ENCODE assay signal across 8 cellular contexts in genomic region chr6:170583736-170584180, GRCh38. TPM values are rescaled to one million over a fixed set of nuclear protein-coding genes. Genes with fewer than 3 reads are reported as not detected.
DNase-seq lines count a peak whose midpoint lies in the region; ATAC-seq, FAIRE-seq and TF ChIP-seq lines count a peak whose summit lies in the region.

No MANE protein-coding gene starts in this region.

- ATAC-seq in thoracic aorta (ENCODE audit: insufficient number of reproducible peaks, low FRiP score, low read depth) = no peak
- ATAC-seq in GM21825 (IDR thresholded peaks at IDR 0.05; ENCODE audit: unreplicated experiment) = no peak
- no peak for ATAC-seq in GM19467 (IDR thresholded peaks at IDR 0.05; ENCODE audit: unreplicated experiment)

- H3K9me3 ChIP-seq in Caco-2 (no peaks in the 10 kb centered on the region), thoracic aorta (no peaks in the 10 kb centered on the region)

- peak; percentile 30 for FAIRE-seq in islet of Langerhans (lab: Jason Lieb, UNC)

- POLR2A ChIA-PET in Caco-2 (lab: Charles Lee) (interaction anchor here (1.4 kb wide), 1 partner anchor 30 kb away, joined by 6 read pairs; the partner anchor contains the start of gene TBP), HEK293T (lab: Yijun Ruan, JAX) (interaction anchor here (0.7 to 2.0 kb wide), 10 partner anchors 10 to 832 kb away, joined by 3 to 17 read pairs (median 4); partner anchors contain the start of genes ERMARD and TBP)

- peaks cover 21% of the 10 kb centered on the region for H3K4me1 ChIP-seq in Caco-2
- H3K4me1 ChIP-seq in thoracic aorta (ENCODE audit: control insufficient read depth in 1 of 2, low read depth in 2 of 2) = peaks cover 4 to 18% of the 10 kb centered on the region in 2 donors

- H3K36me3 Mint-ChIP-seq in Caco-2 (ENCODE audit: insufficient read depth, unreplicated experiment) = peaks cover 37% of the 10 kb centered on the region
- peaks cover 35% of the 10 kb centered on the region for H3K36me3 Mint-ChIP-seq in activated naive CD8-positive, alpha-beta T cell treated with anti-CD3 and anti-CD28 coated beads for 36 hours

- H3K27me3 ChIP-seq in Caco-2 (replicated peaks; ENCODE audit: control insufficient read depth, insufficient read depth, low read length) = no peaks in the 10 kb centered on the region
- no peaks in the 10 kb centered on the region for H3K27me3 ChIP-seq in thoracic aorta (replicated peaks; ENCODE audit: insufficient read depth)

- H3K36me3 ChIP-seq in Caco-2 (ENCODE audit: control insufficient read depth, insufficient read depth, low read length) = no peaks in the 10 kb centered on the region
- H3K36me3 ChIP-seq in thoracic aorta = peaks cover 20% of the 10 kb centered on the region

- H3K27ac ChIP-seq in thoracic aorta = peak overlapping the region; percentile 87 to 92

- H3K4me3 ChIP-seq in Caco-2 (ENCODE audit: low read depth, low read length) = peak overlapping the region; percentile 80
- H3K4me3 ChIP-seq in thoracic aorta = peak overlapping the region; percentile 81

- TF ChIP-seq CTCF in Caco-2 (IDR thresholded peaks at IDR 0.05; ENCODE audit: insufficient read depth in 1 of 2, low read depth in 1 of 2, low read length in 1 of 2, severe bottlenecking in 1 of 2, unreplicated experiment in 1 of 2) (no peak), thoracic aorta (IDR thresholded peaks at IDR 0.05) (no peak)

- H3K4me3 Mint-ChIP-seq in Caco-2 (ENCODE audit: unreplicated experiment) = peak overlapping the region; percentile 93
- H3K4me3 Mint-ChIP-seq in activated naive CD8-positive, alpha-beta T cell treated with anti-CD3 and anti-CD28 coated beads for 36 hours = peak overlapping the region; percentile 93

- DNase-seq in Caco-2 = no peak
- DNase-seq in HEK293T (ENCODE audit: extremely low spot score) = peak; percentile 14
- no peak for DNase-seq in activated naive CD8-positive, alpha-beta T cell treated with anti-CD3 and anti-CD28 coated beads for 36 hours
- DNase-seq in thoracic aorta (ENCODE audit: low spot score) = no peak
- no peak for DNase-seq in GF-D8 (lab: John Stamatoyannopoulos, UW)

- no peaks in the 10 kb centered on the region for H3K27me3 Mint-ChIP-seq in Caco-2 (ENCODE audit: insufficient read depth, unreplicated experiment)
- no peaks in the 10 kb centered on the region for H3K27me3 Mint-ChIP-seq in activated naive CD8-positive, alpha-beta T cell treated with anti-CD3 and anti-CD28 coated beads for 36 hours

- no peaks in the 10 kb centered on the region for H3K9me3 Mint-ChIP-seq in Caco-2 (ENCODE audit: unreplicated experiment)
- H3K9me3 Mint-ChIP-seq in activated naive CD8-positive, alpha-beta T cell treated with anti-CD3 and anti-CD28 coated beads for 36 hours = no peaks in the 10 kb centered on the region

- H3K4me1 Mint-ChIP-seq in Caco-2 (ENCODE audit: low read depth, unreplicated experiment) = peaks cover 6% of the 10 kb centered on the region
- peaks cover 30% of the 10 kb centered on the region for H3K4me1 Mint-ChIP-seq in activated naive CD8-positive, alpha-beta T cell treated with anti-CD3 and anti-CD28 coated beads for 36 hours

- no TSS peak for BruUV-seq in Caco-2 (replicated peaks; lab: Mats Ljungman, UMichigan)

- H3K27ac Mint-ChIP-seq in Caco-2 (ENCODE audit: unreplicated experiment) = peak overlapping the region; percentile 81
- peak overlapping the region; percentile 96 for H3K27ac Mint-ChIP-seq in activated naive CD8-positive, alpha-beta T cell treated with anti-CD3 and anti-CD28 coated beads for 36 hours

- CTCF ChIA-PET in Caco-2 (lab: Charles Lee) = interaction anchor here (1.1 to 1.3 kb wide), 2 partner anchors 9 to 30 kb away, joined by 3 to 5 read pairs; partner anchors contain the start of gene TBP
- CTCF ChIA-PET in HEK293T (lab: Yijun Ruan, JAX) = interaction anchor here (1.2 kb wide), 1 partner anchor 10 kb away, joined by 4 read pairs; no protein-coding TSS in a partner anchor

- intact Hi-C loops in Caco-2 (cut with micrococcal nuclease; ENCODE audit: unreplicated experiment) = loop anchor here (1.0 kb wide), 1 partner anchor 30 kb away; the partner anchor contains the start of gene PSMB1

TF ChIP-seq in HEK293T, 16 proteins besides CTCF, POLR2A, EP300 and RAD21:
- no peak for TF ChIP-seq NFRKB (IDR thresholded peaks at IDR 0.05)
- TF ChIP-seq L3MBTL2 (conservative IDR thresholded peaks at IDR 0.05) = no peak
- TF ChIP-seq LEF1 (IDR thresholded peaks at IDR 0.05; ENCODE audit: borderline replicate concordance) = no peak
- no peak for TF ChIP-seq SP1 (IDR thresholded peaks at IDR 0.05)
- no peak for TF ChIP-seq FOXM1 (IDR thresholded peaks at IDR 0.05; ENCODE audit: borderline replicate concordance)
- no peak for TF ChIP-seq ELF4 (IDR thresholded peaks at IDR 0.05)
- no peak for TF ChIP-seq FOXA1 (IDR thresholded peaks at IDR 0.05)
- TF ChIP-seq CTBP1 (IDR thresholded peaks at IDR 0.05; ENCODE audit: borderline replicate concordance) = no peak
- TF ChIP-seq SUZ12 (IDR thresholded peaks at IDR 0.05) = no peak
- no peak for TF ChIP-seq FOXK2 (IDR thresholded peaks at IDR 0.05)
- no peak for TF ChIP-seq PKNOX1 (IDR thresholded peaks at IDR 0.05)

RNA-seq across cellular contexts. Expression of gene PDCD2, which starts 0.7 kb away (rescaled TPM):
- total RNA-seq in Caco-2 (2022) (73.0 and 74.4 TPM in 2 replicates), thoracic aorta (10 to 100 TPM; 50.1 to 71.1 TPM)
- 100 to 1,000 TPM; 158 to 161 TPM for total RNA-seq in activated naive CD8-positive, alpha-beta T cell treated with anti-CD3 and anti-CD28 coated beads for 36 hours

RNA-seq across cellular contexts. Expression of gene TBP, which starts 29.6 kb away (rescaled TPM):
- total RNA-seq in Caco-2 (2022) = 20.8 and 23.7 TPM in 2 replicates
- total RNA-seq in activated naive CD8-positive, alpha-beta T cell treated with anti-CD3 and anti-CD28 coated beads for 36 hours = 10 to 100 TPM; 27.6 to 28.0 TPM
- total RNA-seq in thoracic aorta = 10 to 100 TPM in 1 of 2 donors, 1 to 10 TPM in 1; 8.0 to 16.6 TPM

RNA-seq across cellular contexts. Expression of gene PSMB1, which starts 30.7 kb away (rescaled TPM):
- total RNA-seq in Caco-2 (2022) = 234 and 235 TPM in 2 replicates
- 100 to 1,000 TPM; 270 to 283 TPM for total RNA-seq in activated naive CD8-positive, alpha-beta T cell treated with anti-CD3 and anti-CD28 coated beads for 36 hours
- 100 to 1,000 TPM; 143 to 159 TPM for total RNA-seq in thoracic aorta
